Comparison of ENCODE assay signal across 9 cellular contexts in the genomic region with DNA sequence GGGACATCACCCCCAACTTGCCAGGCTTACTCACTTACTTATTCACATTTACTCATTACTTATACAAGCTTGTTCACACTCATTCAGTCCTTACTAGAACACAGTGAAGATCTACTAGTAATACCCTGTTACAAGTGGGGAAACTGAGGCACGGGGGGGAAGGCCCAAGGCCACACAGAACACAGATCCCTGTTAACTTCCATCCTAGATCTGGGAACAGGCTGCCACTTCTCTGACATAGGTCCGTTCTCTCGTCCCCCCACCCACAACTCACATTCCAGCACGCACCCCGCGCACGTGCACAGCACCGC. TPM values are rescaled to one million over a fixed set of nuclear protein-coding genes. Genes with fewer than 3 reads are reported as not detected.
DNase-seq lines count a peak whose midpoint lies in the region; ATAC-seq and TF ChIP-seq lines count a peak whose summit lies in the region.
"Had no signal": no experiment of that assay in that cellular context is flagged by ENCODE, and none has a peak within 500 bp of the region (broad histone marks: within the 10 kb centered on the region; RNA-seq: fewer than 3 reads in every experiment).

No MANE protein-coding gene starts in this region.

- TF ChIP-seq RAD21 in IMR-90 (IDR thresholded peaks at IDR 0.05; ENCODE audit: low read length), result no peak

- H3K9ac ChIP-seq in IMR-90 (ENCODE audit: low read depth, low read length), result peak overlapping the region; percentile 3; the same call in 1 of the 2 replicates

- no peak for DNase-seq in AG10803 (ENCODE audit: low read depth)
- no peak for DNase-seq in IMR-90
- DNase-seq in breast epithelium (ENCODE audit: low spot score in 2 of 2), result no peak
- no peak for DNase-seq in hypothalamus (lab: John Stamatoyannopoulos, UW)
- DNase-seq in NCI-H69 (lab: John Stamatoyannopoulos, UW), result no peak
- no peak for DNase-seq in epidermal melanocyte (ENCODE audit: insufficient read length, low spot score)
- no peak for DNase-seq in activated CD4-positive, CD25-positive, alpha-beta regulatory T cell treated with anti-CD3 and anti-CD28 coated beads, Interleukin-2, amount 50 U/mL, for 72 hours

- H2BK20ac ChIP-seq in IMR-90 (ENCODE audit: low read depth, low read length), result no peak overlapping the region

- no CpG with 5 or more reads among the region's 8 CpGs for WGBS in IMR-90 (ENCODE audit: extremely low coverage in 2 of 2, insufficient read length in 1 of 2), 2 experiments

- no peak overlapping the region; the same call in 1 of the 2 replicates for H3K27ac ChIP-seq in IMR-90 (ENCODE audit: insufficient read depth, low read length)
- no peak overlapping the region for H3K27ac ChIP-seq in breast epithelium
- H3K27ac ChIP-seq in muscle layer of duodenum (ENCODE audit: low read length), result no peak overlapping the region

- no peak overlapping the region for H2BK5ac ChIP-seq in IMR-90 (ENCODE audit: low read depth, low read length, poor library complexity, severe bottlenecking)

- TF ChIP-seq CTCF in AG10803 (conservative IDR thresholded peaks at IDR 0.05; ENCODE audit: low read length) (no peak), IMR-90 (conservative IDR thresholded peaks at IDR 0.05; ENCODE audit: low read depth, low read length) (no peak), breast epithelium (IDR thresholded peaks at IDR 0.05) (no peak)

- H3K4me1 ChIP-seq in IMR-90 (ENCODE audit: control insufficient read depth, insufficient read depth, low read length) (peaks cover 3% of the 10 kb centered on the region; the same call in 1 of the 2 replicates), breast epithelium (no peaks in the 10 kb centered on the region), muscle layer of duodenum (ENCODE audit: control insufficient read depth in 1 of 2, insufficient read depth in 2 of 2, low read length in 2 of 2) (peaks cover 0 to 12% of the 10 kb centered on the region in 2 donors)

- ATAC-seq in IMR-90 (ENCODE audit: low read depth), result no peak

- H4K5ac ChIP-seq in IMR-90 (ENCODE audit: low read depth, low read length), result no peak overlapping the region

- H3K27me3 ChIP-seq in IMR-90 (ENCODE audit: control insufficient read depth, insufficient read depth, low read length) (peaks cover 34% of the 10 kb centered on the region), breast epithelium (peaks cover 4 to 9% of the 10 kb centered on the region in 2 donors), muscle layer of duodenum (ENCODE audit: low read depth, low read length) (peaks cover 7% of the 10 kb centered on the region)

- POLR2A ChIA-PET in IMR-90 (lab: Charles Lee; ENCODE audit: unreplicated experiment), result interaction anchor here (1.5 kb wide), 1 partner anchor 25 kb away, joined by 3 read pairs; no protein-coding TSS in a partner anchor

- no peaks in the 10 kb centered on the region for H3K9me1 ChIP-seq in IMR-90 (ENCODE audit: insufficient read depth, low read length)

- no peak overlapping the region for H3K18ac ChIP-seq in IMR-90 (ENCODE audit: low read depth, low read length)

- no TSS peak for BruUV-seq in IMR-90 (replicated peaks; lab: Mats Ljungman, UMichigan)

- H3K4me3 ChIP-seq in AG10803 (ENCODE audit: low read length) (peak overlapping the region; percentile 45), IMR-90 (ENCODE audit: insufficient read depth, low read depth, low read length) (peak overlapping the region; percentile 10; the same call in 1 of the 2 replicates), breast epithelium (peak overlapping the region; percentile 11 to 65 (median 54)), muscle layer of duodenum (ENCODE audit: low read depth in 1 of 2, low read length in 2 of 2) (peak overlapping the region; percentile 37 to 55)

- dilution Hi-C loops in IMR-90 (cut with HindIII; ENCODE audit: low sequenced_read_pairs, unreplicated experiment), result no loop called here

- H3K9me3 ChIP-seq in IMR-90 (ENCODE audit: control insufficient read depth, insufficient read depth, low read length) (no peaks in the 10 kb centered on the region), breast epithelium (no peaks in the 10 kb centered on the region), muscle layer of duodenum (ENCODE audit: control insufficient read depth in 1 of 2, low read length in 2 of 2) (no peaks in the 10 kb centered on the region)

- CTCF ChIA-PET in IMR-90 (lab: Yijun Ruan, JAX), result interaction anchor here (0.6 to 1.9 kb wide), 23 partner anchors 8 to 323 kb away, joined by 3 to 37 read pairs (median 5); a partner anchor contains a TSS

- H3K56ac ChIP-seq in IMR-90 (ENCODE audit: extremely low read depth, insufficient read depth, low read length), result no peak overlapping the region

- H3K36me3 ChIP-seq in IMR-90 (ENCODE audit: control insufficient read depth, insufficient read depth, low read length) (no peaks in the 10 kb centered on the region), breast epithelium (no peaks in the 10 kb centered on the region), muscle layer of duodenum (ENCODE audit: control insufficient read depth in 1 of 2, insufficient read depth in 2 of 2, low read length in 2 of 2) (no peaks in the 10 kb centered on the region)

- H3K4me2 ChIP-seq in IMR-90 (ENCODE audit: low read depth, low read length), result peak overlapping the region; percentile 60

- H2AFZ ChIP-seq in IMR-90 (replicated peaks; ENCODE audit: low read length, poor library complexity), result peak overlapping the region; percentile 94

- peak overlapping the region; percentile 38; the same call in 1 of the 2 replicates for H4K91ac ChIP-seq in IMR-90 (ENCODE audit: insufficient read depth, low read depth, low read length)

- H3K14ac ChIP-seq in IMR-90 (replicated peaks; ENCODE audit: low read depth, low read length), result no peak overlapping the region

- H3K79me1 ChIP-seq in IMR-90 (ENCODE audit: low read depth in 1 of 2, low read length in 2 of 2), result no peaks in the 10 kb centered on the region

- peak overlapping the region; percentile 3; the same call in 1 of the 2 replicates for H3K23ac ChIP-seq in IMR-90 (ENCODE audit: low read depth, low read length)

- H4K8ac ChIP-seq in IMR-90 (ENCODE audit: low read depth in 2 of 2, low read length in 2 of 2), result peak overlapping the region; percentile 31 to 88; a peak in 2 of 4 replicates

- no peaks in the 10 kb centered on the region for H4K20me1 ChIP-seq in IMR-90 (ENCODE audit: insufficient read depth, low read length)

- H2BK120ac ChIP-seq in IMR-90 (ENCODE audit: low read depth, low read length), result no peak overlapping the region

- H2BK15ac ChIP-seq in IMR-90 (ENCODE audit: low read depth, low read length), result 0 out of 3 replicates have a peak overlapping the region, but pooled peaks have one; percentile 64

- peak overlapping the region; percentile 31 for H2AK9ac ChIP-seq in IMR-90 (replicated peaks; ENCODE audit: low read depth, low read length, poor library complexity)

- in situ Hi-C loops in IMR-90 (cut with MboI; ENCODE audit: low sequenced_read_pairs), result loop anchor here (5.0 to 10.0 kb wide), 2 partner anchors 89 to 221 kb away; no protein-coding TSS in a partner anchor

- TF ChIP-seq POLR2A in IMR-90 (IDR thresholded peaks at IDR 0.05; ENCODE audit: low read depth, low read length) (no peak), breast epithelium (IDR thresholded peaks at IDR 0.05) (no peak)

- peak overlapping the region; percentile 43 for H2AK5ac ChIP-seq in IMR-90 (ENCODE audit: low read depth, low read length)

- peak overlapping the region; percentile 24 for H3K4ac ChIP-seq in IMR-90 (ENCODE audit: low read depth, low read length)

- intact Hi-C loops in IMR-90 (cut with micrococcal nuclease) (loop anchor here (5.0 to 10.0 kb wide), 2 partner anchors 161 to 219 kb away; no protein-coding TSS in a partner anchor), breast epithelium (cut with DNase I; ENCODE audit: low total_unique reads) (loop anchor here (10.0 kb wide), 1 partner anchor 101 kb away; a partner anchor contains a TSS)

TF ChIP-seq in IMR-90, 13 proteins besides CTCF, POLR2A, EP300 and RAD21 (continues in another document):
- no peak for TF ChIP-seq FOS (IDR thresholded peaks at IDR 0.05; ENCODE audit: low read depth, low read length)
- TF ChIP-seq, protein P1, sequence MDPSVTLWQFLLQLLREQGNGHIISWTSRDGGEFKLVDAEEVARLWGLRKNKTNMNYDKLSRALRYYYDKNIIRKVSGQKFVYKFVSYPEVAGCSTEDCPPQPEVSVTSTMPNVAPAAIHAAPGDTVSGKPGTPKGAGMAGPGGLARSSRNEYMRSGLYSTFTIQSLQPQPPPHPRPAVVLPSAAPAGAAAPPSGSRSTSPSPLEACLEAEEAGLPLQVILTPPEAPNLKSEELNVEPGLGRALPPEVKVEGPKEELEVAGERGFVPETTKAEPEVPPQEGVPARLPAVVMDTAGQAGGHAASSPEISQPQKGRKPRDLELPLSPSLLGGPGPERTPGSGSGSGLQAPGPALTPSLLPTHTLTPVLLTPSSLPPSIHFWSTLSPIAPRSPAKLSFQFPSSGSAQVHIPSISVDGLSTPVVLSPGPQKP (IDR thresholded peaks at IDR 0.05; ENCODE audit: borderline replicate concordance, low read depth, low read length), result no peak

RNA-seq across cellular contexts. Expression of a gene that starts 1.5 kb away (rescaled TPM):
- total RNA-seq in IMR-90 (2012; rRNA removed), result 0.18 TPM in 1 of 2 replicates, not detected in the other
- 0.17 and 0.37 TPM in 2 replicates for polyA plus RNA-seq in IMR-90 (2012; rRNA removed)
- polyA plus RNA-seq in IMR-90 (2012; cell fraction: cytosol; rRNA removed), result 0.51 and 0.63 TPM in 2 replicates
- 0.11 and 0.35 TPM in 2 replicates for polyA plus RNA-seq in IMR-90 (2012; cell fraction: nucleus; rRNA removed; ENCODE audit: low replicate concordance)
- 1 to 10 TPM in 2 of 3 donors, under 1 TPM in 1; 0.48 to 1.8 (median 1.6) TPM for total RNA-seq in breast epithelium

RNA-seq across cellular contexts. Expression of a gene that starts 12.4 kb away (rescaled TPM):
- total RNA-seq in IMR-90 (2012; rRNA removed) (12.4 and 14.2 TPM in 2 replicates), breast epithelium (10 to 100 TPM; 28.8 to 44.9 (median 37.2) TPM)
- polyA plus RNA-seq in IMR-90 (2012; rRNA removed), result 21.3 and 25.6 TPM in 2 replicates
- 18.7 and 45.2 TPM in 2 replicates for polyA plus RNA-seq in IMR-90 (2012; cell fraction: cytosol; rRNA removed)
- polyA plus RNA-seq in IMR-90 (2012; cell fraction: nucleus; rRNA removed; ENCODE audit: low replicate concordance), result 102 and 228 TPM in 2 replicates

RNA-seq across cellular contexts. Expression of a gene that starts 18.9 kb away (rescaled TPM):
- total RNA-seq in IMR-90 (2012; rRNA removed) (0.28 TPM in 1 of 2 replicates, not detected in the other), breast epithelium (1 to 10 TPM in 2 of 3 donors, under 1 TPM in 1; 0.64 to 2.0 (median 1.2) TPM)
- polyA plus RNA-seq in IMR-90 (2012; rRNA removed), result 0.92 and 1.6 TPM in 2 replicates
- 0.21 and 0.41 TPM in 2 replicates for polyA plus RNA-seq in IMR-90 (2012; cell fraction: cytosol; rRNA removed)
- 4.7 and 15.1 TPM in 2 replicates for polyA plus RNA-seq in IMR-90 (2012; cell fraction: nucleus; rRNA removed; ENCODE audit: low replicate concordance)

RNA-seq across cellular contexts. Expression of a gene that starts 36.1 kb away (rescaled TPM):
- total RNA-seq in IMR-90 (2012; rRNA removed), result not detected in 2 replicates
- not detected in 2 replicates for polyA plus RNA-seq in IMR-90 (2012; rRNA removed)
- polyA plus RNA-seq in IMR-90 (2012; cell fraction: cytosol; rRNA removed), result not detected in 2 replicates
- polyA plus RNA-seq in IMR-90 (2012; cell fraction: nucleus; rRNA removed; ENCODE audit: low replicate concordance), result not detected in 2 replicates
- total RNA-seq in breast epithelium, result 1 to 10 TPM in 1 of 3 donors, under 1 TPM in 1, not detected in 1; 0.73 to 4.3 TPM
- total RNA-seq: SK-MEL-5 had no signal

RNA-seq across cellular contexts. Expression of a gene that starts 47.9 kb away (rescaled TPM):
- total RNA-seq in IMR-90 (2012; rRNA removed) (not detected in 2 replicates), breast epithelium (1 to 10 TPM in 2 of 3 donors, not detected in 1; 1.3 to 2.9 TPM)
- not detected in 2 replicates for polyA plus RNA-seq in IMR-90 (2012; rRNA removed)
- polyA plus RNA-seq in IMR-90 (2012; cell fraction: cytosol; rRNA removed), result not detected in 2 replicates
- polyA plus RNA-seq in IMR-90 (2012; cell fraction: nucleus; rRNA removed; ENCODE audit: low replicate concordance), result not detected in 2 replicates
